Comparison of ENCODE assay signal across 9 cellular contexts in the genomic region with DNA sequence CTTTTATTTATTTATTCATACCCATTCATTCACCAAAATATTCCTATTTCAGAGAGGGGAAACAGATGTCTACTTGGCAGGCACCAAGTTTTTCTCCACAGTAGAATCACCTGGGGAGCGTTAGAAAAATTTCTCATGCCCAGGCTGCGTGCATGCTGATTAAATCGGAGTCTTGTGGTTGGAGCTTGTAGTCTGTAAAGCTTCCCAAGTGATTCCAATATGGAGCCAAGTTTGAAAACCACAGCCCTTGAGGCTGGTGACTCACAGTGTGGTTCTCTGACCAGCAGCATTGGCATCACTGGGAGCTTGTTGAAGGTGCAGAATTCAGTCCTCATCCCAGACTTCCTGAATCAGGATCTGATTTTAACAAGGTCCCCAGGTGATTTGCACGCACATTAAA. TPM values are rescaled to one million over a fixed set of nuclear protein-coding genes. Genes with fewer than 3 reads are reported as not detected.
DNase-seq lines count a peak whose midpoint lies in the region; ATAC-seq and TF ChIP-seq lines count a peak whose summit lies in the region.
"Had no signal": no experiment of that assay in that cellular context is flagged by ENCODE, and none has a peak within 500 bp of the region (broad histone marks: within the 10 kb centered on the region; RNA-seq: fewer than 3 reads in every experiment).

No MANE protein-coding gene starts in this region.

- H3K4me3 ChIP-seq in RWPE2 (ENCODE audit: severe bottlenecking) (no peak overlapping the region), fibroblast of lung (replicated peaks in 1 of 4; ENCODE audit: control extremely low read depth in 1 of 4, insufficient read depth in 1 of 4, low read depth in 3 of 4, low read length in 4 of 4) (no peak overlapping the region)

- TF ChIP-seq CTCF in RWPE2 (IDR thresholded peaks at IDR 0.05; ENCODE audit: poor library complexity, severe bottlenecking) (no peak), fibroblast of lung (conservative IDR thresholded peaks at IDR 0.05 in 1 of 2, IDR thresholded peaks at IDR 0.05 in 1 of 2; ENCODE audit: low read depth in 1 of 2, low read length in 2 of 2) (no peak), omental fat pad (IDR thresholded peaks at IDR 0.05) (no peak)

- ATAC-seq in RWPE2 (ENCODE audit: low read depth) (peak; percentile 97), HG03521 (IDR thresholded peaks at IDR 0.05; ENCODE audit: unreplicated experiment) (no peak), omental fat pad (ENCODE audit: low FRiP score) (no peak), HG02884 (IDR thresholded peaks at IDR 0.05; ENCODE audit: unreplicated experiment) (no peak)

- H4K20me1 ChIP-seq in fibroblast of lung (ENCODE audit: control insufficient read depth, extremely low read depth, insufficient read depth, low read length): no peaks in the 10 kb centered on the region

- DNase-seq in EL (peak; percentile 97), RWPE2 (ENCODE audit: low spot score) (peak; percentile 65), fibroblast of lung (ENCODE audit: low read depth in 2 of 2) (peak; percentile 95 to 100), renal cortical epithelial cell (ENCODE audit: low read depth) (peak; percentile 100), HEK293T (ENCODE audit: extremely low spot score) (no peak), omental fat pad (ENCODE audit: low spot score) (no peak)
- DNase-seq: NCI-H1092 treated with DMSO at 0.1 percent for 48 hours had no signal

- no peaks in the 10 kb centered on the region for H3K27me3 ChIP-seq in RWPE2 (ENCODE audit: insufficient read depth, poor library complexity, severe bottlenecking)
- no peaks in the 10 kb centered on the region for H3K27me3 ChIP-seq in fibroblast of lung (ENCODE audit: control insufficient read depth, insufficient read depth, low read length)

- H3K9me3 ChIP-seq in RWPE2 (ENCODE audit: severe bottlenecking): no peaks in the 10 kb centered on the region
- H3K9me3 ChIP-seq in fibroblast of lung (ENCODE audit: control insufficient read depth, insufficient read depth, low read depth, low read length): no peaks in the 10 kb centered on the region

- peak overlapping the region; percentile 29 for H3K27ac ChIP-seq in RWPE2 (ENCODE audit: poor library complexity, severe bottlenecking)
- H3K27ac ChIP-seq in fibroblast of lung (ENCODE audit: insufficient read depth, low read length): peak overlapping the region; percentile 72

- H3K4me1 ChIP-seq in RWPE2 (ENCODE audit: insufficient read depth, poor library complexity, severe bottlenecking) (peaks cover 11% of the 10 kb centered on the region), fibroblast of lung (ENCODE audit: control insufficient read depth, extremely low read depth, insufficient read depth, low read length) (peaks cover 34% of the 10 kb centered on the region)

- H3K36me3 ChIP-seq in RWPE2 (ENCODE audit: low read depth) (no peaks in the 10 kb centered on the region; the same call in 1 of the 2 replicates), fibroblast of lung (ENCODE audit: control insufficient read depth, insufficient read depth, low read length) (no peaks in the 10 kb centered on the region)

- POLR2A ChIA-PET in HEK293T (lab: Yijun Ruan, JAX): no interaction called here

- CTCF ChIA-PET in HEK293T (lab: Yijun Ruan, JAX): no interaction called here

- no peaks in the 10 kb centered on the region for H3K79me2 ChIP-seq in fibroblast of lung (ENCODE audit: control insufficient read depth, insufficient read depth, low read length)

- H3K9ac ChIP-seq in fibroblast of lung (ENCODE audit: insufficient read depth, low read length): no peak overlapping the region

- peak overlapping the region; percentile 46 for H3K4me2 ChIP-seq in fibroblast of lung (ENCODE audit: extremely low read depth, insufficient read depth, low read length)

- H2AFZ ChIP-seq in fibroblast of lung (ENCODE audit: low read length): no peak overlapping the region

TF ChIP-seq in HEK293T, 16 proteins besides CTCF, POLR2A, EP300 and RAD21:
- TF ChIP-seq, protein P1, sequence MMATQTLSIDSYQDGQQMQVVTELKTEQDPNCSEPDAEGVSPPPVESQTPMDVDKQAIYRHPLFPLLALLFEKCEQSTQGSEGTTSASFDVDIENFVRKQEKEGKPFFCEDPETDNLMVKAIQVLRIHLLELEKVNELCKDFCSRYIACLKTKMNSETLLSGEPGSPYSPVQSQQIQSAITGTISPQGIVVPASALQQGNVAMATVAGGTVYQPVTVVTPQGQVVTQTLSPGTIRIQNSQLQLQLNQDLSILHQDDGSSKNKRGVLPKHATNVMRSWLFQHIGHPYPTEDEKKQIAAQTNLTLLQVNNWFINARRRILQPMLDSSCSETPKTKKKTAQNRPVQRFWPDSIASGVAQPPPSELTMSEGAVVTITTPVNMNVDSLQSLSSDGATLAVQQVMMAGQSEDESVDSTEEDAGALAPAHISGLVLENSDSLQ (IDR thresholded peaks at IDR 0.05): no peak
- TF ChIP-seq L3MBTL2 (conservative IDR thresholded peaks at IDR 0.05) (no peak), FOXK2 (IDR thresholded peaks at IDR 0.05) (no peak), FOXA1 (IDR thresholded peaks at IDR 0.05) (no peak)

RNA-seq across cellular contexts. Expression of a gene that starts 49.7 kb away (rescaled TPM):
- 69.3 and 69.9 TPM in 2 replicates for total RNA-seq in fibroblast of lung
- 135 and 201 TPM in 2 replicates for polyA plus RNA-seq in fibroblast of lung
- 106 and 131 TPM in 2 replicates for polyA plus RNA-seq in fibroblast of lung (2012)
- 44.5 and 80.8 TPM in 2 replicates for polyA minus RNA-seq in fibroblast of lung (ENCODE audit: low replicate concordance)
- 126 and 207 TPM in 2 replicates for total RNA-seq in renal cortical epithelial cell
- 10 to 100 TPM; 59.6 to 87.6 (median 74.0) TPM for total RNA-seq in omental fat pad

RNA-seq across cellular contexts. Expression of a gene that starts 51.2 kb away (rescaled TPM):
- 56.8 and 65.2 TPM in 2 replicates for total RNA-seq in fibroblast of lung
- polyA plus RNA-seq in fibroblast of lung: 49.6 and 54.6 TPM in 2 replicates
- polyA plus RNA-seq in fibroblast of lung (2012): 26.8 and 33.5 TPM in 2 replicates
- polyA minus RNA-seq in fibroblast of lung (ENCODE audit: low replicate concordance): 15.4 and 20.1 TPM in 2 replicates
- 8.5 and 19.3 TPM in 2 replicates for total RNA-seq in renal cortical epithelial cell
- total RNA-seq in omental fat pad: 10 to 100 TPM; 25.3 to 51.2 (median 39.3) TPM

Comparison
In these comparisons a context has a peak if more than half of its experiments do, and no peak if none do; other contexts are left out.
1. DNase-seq: peak in EL (single experiment), RWPE2 (single experiment), fibroblast of lung (2 of 2) and renal cortical epithelial cell (single experiment); none in HEK293T (single experiment) and omental fat pad (single experiment).